Comparison of ENCODE assay signal across 16 cellular contexts in genomic region chr11:89613916-89614315, GRCh38.
"Had no signal": no experiment of that assay in that cellular context is flagged by ENCODE, and none has a peak within 500 bp of the region (broad histone marks: within the 10 kb centered on the region; RNA-seq: fewer than 3 reads in every experiment).

No MANE protein-coding gene starts in this region.

- H3K27me3 Mint-ChIP-seq: activated T-cell treated with anti-CD3 and anti-CD28 coated beads, Interleukin-2, amount 50 U/mL, for 24 hours; activated T-helper 17 cell treated with anti-CD3 and anti-CD28 coated beads, Interleukin-2, amount 50 U/mL, for 72 hours; natural killer cell treated with Interleukin-12 subunit alpha and Interleukin-12 subunit beta and Interleukin-15 and Interleukin-18, amount 100 ng/mL, for 72 hours; stimulated activated naive CD8-positive, alpha-beta T cell treated with anti-CD3 and anti-CD28 coated beads, Interleukin-15, Interleukin-2, amounts not matched to agents 100 ng/mL and 50 ng/mL, for 24 hours had no signal

- H3K4me1 Mint-ChIP-seq: activated T-helper 17 cell treated with anti-CD3 and anti-CD28 coated beads, Interleukin-2, amount 50 U/mL, for 72 hours; immature natural killer cell had no signal

- H3K36me3 ChIP-seq: adrenal gland, colonic mucosa, neutrophil, pancreas, thyroid gland had no signal

- H3K4me3 Mint-ChIP-seq: activated naive CD8-positive, alpha-beta T cell; activated T-cell treated with anti-CD3 and anti-CD28 coated beads, Interleukin-2, amount 50 U/mL, for 24 hours; activated T-helper 17 cell treated with anti-CD3 and anti-CD28 coated beads, Interleukin-2, amount 50 U/mL, for 72 hours; immature natural killer cell; natural killer cell treated with Interleukin-12 subunit alpha and Interleukin-12 subunit beta and Interleukin-15 and Interleukin-18, amount 100 ng/mL, for 72 hours; stimulated activated naive CD8-positive, alpha-beta T cell treated with anti-CD3 and anti-CD28 coated beads, Interleukin-15, Interleukin-2, amounts not matched to agents 100 ng/mL and 50 ng/mL, for 24 hours; WTC11 had no signal

- FAIRE-seq: bronchial epithelial cell had no signal

- H3K27ac Mint-ChIP-seq: activated naive CD8-positive, alpha-beta T cell; activated T-cell treated with anti-CD3 and anti-CD28 coated beads, Interleukin-2, amount 50 U/mL, for 24 hours; activated T-helper 17 cell treated with anti-CD3 and anti-CD28 coated beads, Interleukin-2, amount 50 U/mL, for 72 hours; immature natural killer cell; natural killer cell treated with Interleukin-12 subunit alpha and Interleukin-12 subunit beta and Interleukin-15 and Interleukin-18, amount 100 ng/mL, for 72 hours; stimulated activated naive CD8-positive, alpha-beta T cell treated with anti-CD3 and anti-CD28 coated beads, Interleukin-15, Interleukin-2, amounts not matched to agents 100 ng/mL and 50 ng/mL, for 24 hours; WTC11 had no signal

- H3K4me1 ChIP-seq: adrenal gland, colonic mucosa, thyroid gland had no signal

- H3K36me3 Mint-ChIP-seq: activated naive CD8-positive, alpha-beta T cell; immature natural killer cell; natural killer cell treated with Interleukin-12 subunit alpha and Interleukin-12 subunit beta and Interleukin-15 and Interleukin-18, amount 100 ng/mL, for 72 hours had no signal

- H3K9me3 Mint-ChIP-seq: activated T-cell treated with anti-CD3 and anti-CD28 coated beads, Interleukin-2, amount 50 U/mL, for 24 hours; activated T-helper 17 cell treated with anti-CD3 and anti-CD28 coated beads, Interleukin-2, amount 50 U/mL, for 72 hours; stimulated activated naive CD8-positive, alpha-beta T cell treated with anti-CD3 and anti-CD28 coated beads, Interleukin-15, Interleukin-2, amounts not matched to agents 100 ng/mL and 50 ng/mL, for 24 hours had no signal

- H3K4me3 ChIP-seq: adrenal gland, colonic mucosa, pancreas, skin epidermis, thyroid gland had no signal

- ATAC-seq: activated T-helper 17 cell treated with anti-CD3 and anti-CD28 coated beads, Interleukin-2, amount 50 U/mL, for 72 hours; natural killer cell treated with Interleukin-12 subunit alpha and Interleukin-12 subunit beta and Interleukin-15 and Interleukin-18, amount 100 ng/mL, for 72 hours; WTC11 had no signal

- H3K9me3 ChIP-seq: adrenal gland, colonic mucosa, neutrophil, pancreas, thyroid gland had no signal

- DNase-seq: activated naive CD4-positive, alpha-beta T cell; activated T-cell treated with anti-CD3 and anti-CD28 coated beads, Interleukin-2, amount 50 U/mL, for 24 hours; adrenal gland; colonic mucosa; immature natural killer cell; pancreas; stimulated activated CD4-positive, alpha-beta T cell treated with anti-CD3 and anti-CD28 coated beads, Interleukin-1b, Interleukin-23, amount 100 ng/mL, for 48 hours; thyroid gland had no signal

- H3K27ac ChIP-seq: adrenal gland, colonic mucosa, neutrophil, pancreas, skin epidermis, thyroid gland had no signal
